In genomic region chr3:137792633-137793271, GRCh38 we compare ENCODE assay signal across 8 cellular contexts. TPM values are rescaled to one million over a fixed set of nuclear protein-coding genes. Genes with fewer than 3 reads are reported as not detected.
DNase-seq lines count a peak whose midpoint lies in the region; ATAC-seq and TF ChIP-seq lines count a peak whose summit lies in the region.
"Had no signal": no experiment of that assay in that cellular context is flagged by ENCODE, and none has a peak within 500 bp of the region (broad histone marks: within the 10 kb centered on the region; RNA-seq: fewer than 3 reads in every experiment).

No MANE protein-coding gene starts in this region.

- H3K4me3 ChIP-seq in adrenal gland: no peak overlapping the region

- H3K27ac ChIP-seq in adrenal gland: no peak overlapping the region

- no peaks in the 10 kb centered on the region for H3K9me3 ChIP-seq in adrenal gland (replicated peaks in 1 of 3)

- H3K4me1 ChIP-seq in adrenal gland (replicated peaks in 1 of 2): no peaks in the 10 kb centered on the region

- 0 to 2% (median 1%) methylated on average over 2 to 3 of the region's 3 CpGs for WGBS in adrenal gland, 4 donors

- TF ChIP-seq POLR2A in adrenal gland (IDR thresholded peaks at IDR 0.05): no peak

- no peaks in the 10 kb centered on the region for H3K27me3 ChIP-seq in adrenal gland

- TF ChIP-seq CTCF in adrenal gland (IDR thresholded peaks at IDR 0.05): peak; percentile 25 to 61 (median 44)

- in situ Hi-C loops in G401 (cut with HindIII; ENCODE audit: low sequenced_read_pairs) (no loop called here), KBM-7 (cut with MboI; ENCODE audit: low pct_unique_long_range_greater_than_20kb, low sequenced_read_pairs) (no loop called here)

- no peaks in the 10 kb centered on the region for H3K36me3 ChIP-seq in adrenal gland (replicated peaks in 1 of 2)

- DNase-seq in G401 (ENCODE audit: low spot score) (peak; percentile 3), KBM-7 (peak; percentile 43), adrenal gland (peak in 4 of 7 donors; percentile 25 to 62 (median 30)), medulla oblongata (ENCODE audit: extremely low spot score) (peak; percentile 50), sciatic nerve (ENCODE audit: low spot score) (no peak), amniotic stem cell (lab: John Stamatoyannopoulos, UW) (no peak)

- intact Hi-C loops in adrenal gland (cut with DNase I) (no loop called here), sciatic nerve (cut with DNase I) (no loop called here)

- ATAC-seq in sciatic nerve (no peak), HG03565 (IDR thresholded peaks at IDR 0.05; ENCODE audit: unreplicated experiment) (no peak)

RNA-seq across cellular contexts. Expression of gene SOX14, which starts 28.6 kb away (rescaled TPM):
- total RNA-seq in G401 (2014; rRNA removed; shearing (Covaris generic)): not detected in 2 replicates
- total RNA-seq in adrenal gland: not detected
- not detected for polyA plus RNA-seq in adrenal gland
- total RNA-seq in sciatic nerve: not detected
- total RNA-seq: T-helper 2 cell treated with Interferon-gamma antibody and Interleukin-4, amounts not matched to agents 100 ng/mL and 5 ng/mL, for 36 hours had no signal

Comparison
In these comparisons a context has a peak if more than half of its experiments do, and no peak if none do; other contexts are left out.
1. DNase-seq: peak in G401 (single experiment), KBM-7 (single experiment), adrenal gland (4 of 7) and medulla oblongata (single experiment); none in sciatic nerve (single experiment) and amniotic stem cell (single experiment).